In genomic region chr12:14664434-14665023, GRCh38 we compare ENCODE assay signal across 8 cellular contexts. TPM values are rescaled to one million over a fixed set of nuclear protein-coding genes. Genes with fewer than 3 reads are reported as not detected.
A peak's percentile ranks its signal among the peaks of the same experiment; 100 is the strongest.
DNase-seq lines count a peak whose midpoint lies in the region; ATAC-seq, FAIRE-seq and TF ChIP-seq lines count a peak whose summit lies in the region.

No MANE protein-coding gene starts in this region.

- no peak overlapping the region for H3K27ac Mint-ChIP-seq in GM23338
- H3K27ac Mint-ChIP-seq in activated naive CD4-positive, alpha-beta T cell treated with anti-CD3 and anti-CD28 coated beads, Interleukin-2, amount 50 U/mL, for 72 hours, result peak overlapping the region in 1 of 2 donors; percentile 4
- H3K27ac Mint-ChIP-seq in stimulated activated naive B cell treated with anti-CD40 and anti-IgM and Interleukin-4, amounts not matched to agents 10 μg/mL and 1 μg/mL and 100 μg/mL, for 72 hours, result no peak overlapping the region

- H3K36me3 ChIP-seq in GM23338 (ENCODE audit: insufficient read depth), result no peaks in the 10 kb centered on the region

- intact Hi-C loops in right cardiac atrium (cut with DNase I), result loop anchor here in 2 of 4 donors (2.0 to 10.0 kb wide), 3 partner anchors 34 to 430 kb away; no protein-coding TSS in a partner anchor

- WGBS in right cardiac atrium, result 66% methylated on average over 7 of the region's 7 CpGs

- H3K4me3 ChIP-seq in GM23338 (no peak overlapping the region), right cardiac atrium (ENCODE audit: low read length) (no peak overlapping the region)

- DNase-seq in D721Med (ENCODE audit: insufficient read length, low spot score) (no peak), GM23338 (ENCODE audit: low spot score) (peak; percentile 71), NCI-H446 (lab: John Stamatoyannopoulos, UW) (peak; percentile 9 to 29), right cardiac atrium (no peak), GM19240 (ENCODE audit: insufficient read length, low spot score) (no peak)
- DNase-seq in activated naive CD4-positive, alpha-beta T cell treated with anti-CD3 and anti-CD28 coated beads, Interleukin-2, amount 50 U/mL, for 72 hours (ENCODE audit: low spot score in 2 of 2), result peak in 1 of 2 donors; percentile 12
- no peak for DNase-seq in stimulated activated naive B cell treated with anti-CD40 and anti-IgM and Interleukin-4, amounts not matched to agents 10 μg/mL and 1 μg/mL and 100 μg/mL, for 72 hours

- H3K27ac ChIP-seq in GM23338 (ENCODE audit: low read depth) (no peak overlapping the region), right cardiac atrium (ENCODE audit: low read length) (no peak overlapping the region)

- ATAC-seq in GM23338 (no peak), right cardiac atrium (peak; percentile 51 to 62), HG03280 (IDR thresholded peaks at IDR 0.05; ENCODE audit: unreplicated experiment) (no peak)
- ATAC-seq in activated naive CD4-positive, alpha-beta T cell treated with anti-CD3 and anti-CD28 coated beads, Interleukin-2, amount 50 U/mL, for 72 hours, result peak; percentile 29 to 40
- peak; percentile 64 to 72 for ATAC-seq in stimulated activated naive B cell treated with anti-CD40 and anti-IgM and Interleukin-4, amounts not matched to agents 10 μg/mL and 1 μg/mL and 100 μg/mL, for 72 hours (replicated peaks)

- peaks cover 11% of the 10 kb centered on the region for H3K4me1 Mint-ChIP-seq in GM23338
- H3K4me1 Mint-ChIP-seq in stimulated activated naive B cell treated with anti-CD40 and anti-IgM and Interleukin-4, amounts not matched to agents 10 μg/mL and 1 μg/mL and 100 μg/mL, for 72 hours, result peaks cover 7 to 16% of the 10 kb centered on the region in 2 donors

- peaks cover 15% of the 10 kb centered on the region for H3K4me1 ChIP-seq in GM23338 (ENCODE audit: insufficient read depth)
- H3K4me1 ChIP-seq in right cardiac atrium (ENCODE audit: control insufficient read depth, insufficient read depth, low read length), result no peaks in the 10 kb centered on the region

- H3K9me3 Mint-ChIP-seq in GM23338, result peaks cover 4% of the 10 kb centered on the region; the same call in 2 of the 3 replicates
- H3K9me3 Mint-ChIP-seq in activated naive CD4-positive, alpha-beta T cell treated with anti-CD3 and anti-CD28 coated beads, Interleukin-2, amount 50 U/mL, for 72 hours, result peaks cover 0 to 8% of the 10 kb centered on the region in 2 donors
- peaks cover 0 to 5% of the 10 kb centered on the region in 2 donors for H3K9me3 Mint-ChIP-seq in stimulated activated naive B cell treated with anti-CD40 and anti-IgM and Interleukin-4, amounts not matched to agents 10 μg/mL and 1 μg/mL and 100 μg/mL, for 72 hours

- H3K27me3 Mint-ChIP-seq in GM23338 (ENCODE audit: insufficient read depth, low read depth, poor library complexity), result peaks cover 8% of the 10 kb centered on the region
- peaks cover 5 to 7% of the 10 kb centered on the region in 2 donors for H3K27me3 Mint-ChIP-seq in stimulated activated naive B cell treated with anti-CD40 and anti-IgM and Interleukin-4, amounts not matched to agents 10 μg/mL and 1 μg/mL and 100 μg/mL, for 72 hours

- H3K9me3 ChIP-seq in right cardiac atrium (ENCODE audit: control insufficient read depth, low read length), result no peaks in the 10 kb centered on the region

- H3F3A ChIP-seq in GM23338 (replicated peaks; ENCODE audit: low read depth), result peaks cover 6% of the 10 kb centered on the region; the same call in 1 of the 2 replicates

- no peaks in the 10 kb centered on the region for H3K79me2 ChIP-seq in GM23338 (replicated peaks; ENCODE audit: insufficient read depth)

- H4K20me1 ChIP-seq in GM23338 (replicated peaks; ENCODE audit: insufficient read depth), result no peaks in the 10 kb centered on the region

- H2AFZ ChIP-seq in GM23338, result no peak overlapping the region

- FAIRE-seq in D721Med (lab: Jason Lieb, UNC), result no peak

- no peaks in the 10 kb centered on the region for H3K27me3 ChIP-seq in GM23338 (ENCODE audit: insufficient read depth)
- no peaks in the 10 kb centered on the region for H3K27me3 ChIP-seq in right cardiac atrium (ENCODE audit: control insufficient read depth, insufficient read depth)

- TF ChIP-seq CTCF in D721Med (IDR thresholded peaks at IDR 0.05; ENCODE audit: insufficient read depth, missing control alignments) (peak; percentile 82), GM23338 (conservative IDR thresholded peaks at IDR 0.05; ENCODE audit: low read depth in 2 of 2) (peak; percentile 73 to 76)

- H3K4me3 Mint-ChIP-seq in GM23338, result no peak overlapping the region
- H3K4me3 Mint-ChIP-seq in stimulated activated naive B cell treated with anti-CD40 and anti-IgM and Interleukin-4, amounts not matched to agents 10 μg/mL and 1 μg/mL and 100 μg/mL, for 72 hours, result no peak overlapping the region

- H3K36me3 Mint-ChIP-seq in GM23338 (ENCODE audit: low read depth), result peaks cover 8% of the 10 kb centered on the region; the same call in 2 of the 3 replicates
- no peaks in the 10 kb centered on the region for H3K36me3 Mint-ChIP-seq in activated naive CD4-positive, alpha-beta T cell treated with anti-CD3 and anti-CD28 coated beads, Interleukin-2, amount 50 U/mL, for 72 hours
- no peaks in the 10 kb centered on the region for H3K36me3 Mint-ChIP-seq in stimulated activated naive B cell treated with anti-CD40 and anti-IgM and Interleukin-4, amounts not matched to agents 10 μg/mL and 1 μg/mL and 100 μg/mL, for 72 hours

- no peak overlapping the region for H3K4me2 ChIP-seq in GM23338

- no peaks in the 10 kb centered on the region for H3K9me2 ChIP-seq in GM23338 (ENCODE audit: insufficient read depth)

TF ChIP-seq in GM23338, 12 proteins besides CTCF, POLR2A, EP300 and RAD21:
- TF ChIP-seq REST (IDR thresholded peaks at IDR 0.05; ENCODE audit: unreplicated experiment), result no peak
- TF ChIP-seq EZH2 (IDR thresholded peaks at IDR 0.05; ENCODE audit: low read depth, unreplicated experiment), result no peak
- no peak for TF ChIP-seq JUNB (IDR thresholded peaks at IDR 0.05; ENCODE audit: unreplicated experiment)
- no peak for TF ChIP-seq STAT1 (IDR thresholded peaks at IDR 0.05; ENCODE audit: unreplicated experiment)
- TF ChIP-seq ZNF114 (CRISPR knock-in tag; IDR thresholded peaks at IDR 0.05), result no peak
- no peak for TF ChIP-seq NANOG (IDR thresholded peaks at IDR 0.05; ENCODE audit: borderline replicate concordance)
- TF ChIP-seq CREB1 (CRISPR knock-in tag; IDR thresholded peaks at IDR 0.05; ENCODE audit: low read depth), result no peak
- TF ChIP-seq POLR2AphosphoS5 (IDR thresholded peaks at IDR 0.05; ENCODE audit: low read depth), result no peak
- TF ChIP-seq ZNF331 (CRISPR knock-in tag; IDR thresholded peaks at IDR 0.05; ENCODE audit: low read depth), result no peak
- TF ChIP-seq ETS1 (IDR thresholded peaks at IDR 0.05), result no peak

RNA-seq across cellular contexts. Expression of gene GUCY2C, which starts 31.9 kb away (rescaled TPM):
- total RNA-seq in GM23338 (2014; rRNA removed; shearing (Covaris generic)), result 1.9 and 3.1 TPM in 2 replicates
- polyA plus RNA-seq in GM23338 (2016; fragmentation: Nextera tagmentation; extraction: Ambion mirVana) (1.4 and 2.1 TPM in 2 replicates), right cardiac atrium (0.02 TPM)
- total RNA-seq in activated naive CD4-positive, alpha-beta T cell treated with anti-CD3 and anti-CD28 coated beads, Interleukin-2, amount 50 U/mL, for 72 hours, result not detected
- not detected for total RNA-seq in right cardiac atrium

Comparison
In these comparisons a context has a peak if more than half of its experiments do, and no peak if none do; other contexts are left out.
1. DNase-seq: peak in GM23338 (single experiment) and NCI-H446 (2 of 2); none in D721Med (single experiment), right cardiac atrium (0 of 3), stimulated activated naive B cell treated with anti-CD40 and anti-IgM and Interleukin-4, amounts not matched to agents 10 μg/mL and 1 μg/mL and 100 μg/mL, for 72 hours (single experiment) and GM19240 (single experiment).
2. ATAC-seq: peak in activated naive CD4-positive, alpha-beta T cell treated with anti-CD3 and anti-CD28 coated beads, Interleukin-2, amount 50 U/mL, for 72 hours (2 of 2), right cardiac atrium (2 of 2) and stimulated activated naive B cell treated with anti-CD40 and anti-IgM and Interleukin-4, amounts not matched to agents 10 μg/mL and 1 μg/mL and 100 μg/mL, for 72 hours (2 of 2); none in GM23338 (single experiment) and HG03280 (single experiment).